8 cellular contexts compared by ENCODE assay signal in the genomic region with DNA sequence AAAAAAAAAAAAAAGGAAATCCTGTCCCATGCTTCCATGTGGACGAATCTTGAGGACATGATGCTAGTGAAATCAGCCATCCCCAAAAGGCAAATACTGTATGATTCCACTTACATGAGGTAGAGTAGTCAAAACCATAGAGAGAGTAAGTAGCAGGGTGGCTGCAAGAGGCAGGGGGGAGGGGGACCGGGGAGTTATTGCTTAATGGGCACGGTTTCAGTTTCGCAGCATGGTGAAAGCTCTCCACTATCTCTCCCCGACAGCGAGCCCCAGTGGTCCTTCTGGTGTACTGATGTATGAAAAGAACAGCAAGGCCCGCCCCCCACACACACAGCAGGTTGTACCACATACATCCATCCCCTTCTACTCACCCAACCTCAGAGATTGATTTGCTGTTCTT. TPM values are rescaled to one million over a fixed set of nuclear protein-coding genes. Genes with fewer than 3 reads are reported as not detected.
A peak's percentile ranks its signal among the peaks of the same experiment; 100 is the strongest.
DNase-seq lines count a peak whose midpoint lies in the region; ATAC-seq and TF ChIP-seq lines count a peak whose summit lies in the region.

No MANE protein-coding gene starts in this region.

- H3K9me3 ChIP-seq in cardiac muscle cell (ENCODE audit: low read depth) (no peaks in the 10 kb centered on the region), breast epithelium (no peaks in the 10 kb centered on the region)

- peaks cover 34% of the 10 kb centered on the region for H3K36me3 Mint-ChIP-seq in activated T-cell treated with anti-CD3 and anti-CD28 coated beads, Interleukin-2, amount 50 U/mL, for 24 hours (ENCODE audit: low read depth)

- POLR2A ChIA-PET in AG04449 (lab: Yijun Ruan, JAX), result no interaction called here

- H3K9me3 Mint-ChIP-seq in activated T-cell treated with anti-CD3 and anti-CD28 coated beads, Interleukin-2, amount 50 U/mL, for 24 hours, result no peaks in the 10 kb centered on the region

- H3K4me3 ChIP-seq in AG04449 (ENCODE audit: low read depth, low read length) (no peak overlapping the region), cardiac muscle cell (no peak overlapping the region), breast epithelium (no peak overlapping the region)

- no peaks in the 10 kb centered on the region for H3K27me3 ChIP-seq in cardiac muscle cell
- no peaks in the 10 kb centered on the region for H3K27me3 ChIP-seq in breast epithelium

- DNase-seq in AG04449 (ENCODE audit: low read depth, low spot score) (no peak), NCI-H526 (lab: John Stamatoyannopoulos, UW) (peak; percentile 43 to 79), cardiac muscle cell (ENCODE audit: low read depth in 1 of 2, low spot score in 1 of 2) (peak in 1 of 2 donors; percentile 90), breast epithelium (ENCODE audit: low spot score in 2 of 2) (no peak)
- DNase-seq in activated T-cell treated with anti-CD3 and anti-CD28 coated beads, Interleukin-2, amount 50 U/mL, for 24 hours, result peak; percentile 71
- peak; percentile 74 for DNase-seq in stimulated activated CD4-positive, alpha-beta T cell treated with anti-CD3 and anti-CD28 coated beads, Interleukin-1b, Interleukin-23, amount 100 ng/mL, for 48 hours

- H3K4me1 Mint-ChIP-seq in activated T-cell treated with anti-CD3 and anti-CD28 coated beads, Interleukin-2, amount 50 U/mL, for 24 hours (ENCODE audit: low read depth), result peaks cover 7% of the 10 kb centered on the region

- intact Hi-C loops in breast epithelium (cut with DNase I; ENCODE audit: low total_unique reads), result no loop called here

- H3K4me1 ChIP-seq in cardiac muscle cell (ENCODE audit: low read depth) (peaks cover 14% of the 10 kb centered on the region), breast epithelium (no peaks in the 10 kb centered on the region)

- TF ChIP-seq CTCF in AG04449 (IDR thresholded peaks at IDR 0.05; ENCODE audit: insufficient read depth, low read length, missing control alignments) (peak; percentile 10), cardiac muscle cell (IDR thresholded peaks at IDR 0.05; ENCODE audit: low read depth, low read length) (peak; percentile 55), breast epithelium (IDR thresholded peaks at IDR 0.05) (peak in 1 of 3 donors; percentile 10)

- TF ChIP-seq POLR2A in breast epithelium (IDR thresholded peaks at IDR 0.05), result no peak

- CTCF ChIA-PET in AG04449 (lab: Yijun Ruan, JAX), result no interaction called here

- H3K27ac ChIP-seq in cardiac muscle cell (no peak overlapping the region), breast epithelium (no peak overlapping the region)

- peaks cover 10% of the 10 kb centered on the region for H3K36me3 ChIP-seq in cardiac muscle cell
- H3K36me3 ChIP-seq in breast epithelium, result no peaks in the 10 kb centered on the region

- no peaks in the 10 kb centered on the region for H3K27me3 Mint-ChIP-seq in activated T-cell treated with anti-CD3 and anti-CD28 coated beads, Interleukin-2, amount 50 U/mL, for 24 hours

- ATAC-seq in GM18873 (IDR thresholded peaks at IDR 0.05; ENCODE audit: low FRiP score, unreplicated experiment) (peak; percentile 95), HG03095 (IDR thresholded peaks at IDR 0.05; ENCODE audit: unreplicated experiment) (peak; percentile 93)

- H3K27ac Mint-ChIP-seq in activated T-cell treated with anti-CD3 and anti-CD28 coated beads, Interleukin-2, amount 50 U/mL, for 24 hours, result peak overlapping the region; percentile 53

- peak overlapping the region; percentile 1 for H3K4me3 Mint-ChIP-seq in activated T-cell treated with anti-CD3 and anti-CD28 coated beads, Interleukin-2, amount 50 U/mL, for 24 hours

RNA-seq across cellular contexts. Expression of gene NOD1, which starts 32.8 kb away (rescaled TPM):
- total RNA-seq in cardiac muscle cell, result 38.6 and 79.6 TPM in 2 replicates
- 20.3 and 42.5 TPM in 2 replicates for polyA plus RNA-seq in cardiac muscle cell
- total RNA-seq in breast epithelium, result 10 to 100 TPM; 11.2 to 34.4 (median 21.4) TPM

RNA-seq across cellular contexts. Expression of gene GGCT, which starts 58.9 kb away (rescaled TPM):
- total RNA-seq in cardiac muscle cell, result 41.9 and 49.8 TPM in 2 replicates
- polyA plus RNA-seq in cardiac muscle cell, result 66.2 and 81.2 TPM in 2 replicates
- 10 to 100 TPM; 25.3 to 59.6 (median 44.6) TPM for total RNA-seq in breast epithelium

Comparison
In these comparisons a context has a peak if more than half of its experiments do, and no peak if none do; other contexts are left out.
1. DNase-seq: peak in NCI-H526 (2 of 2), activated T-cell treated with anti-CD3 and anti-CD28 coated beads, Interleukin-2, amount 50 U/mL, for 24 hours (single experiment) and stimulated activated CD4-positive, alpha-beta T cell treated with anti-CD3 and anti-CD28 coated beads, Interleukin-1b, Interleukin-23, amount 100 ng/mL, for 48 hours (single experiment); none in AG04449 (single experiment) and breast epithelium (0 of 2).